Comparison of ENCODE assay signal across 1 cellular context in genomic region chr19:1256646-1257474, GRCh38.
TF ChIP-seq lines count a peak whose summit lies in the region.

No MANE protein-coding gene starts in this region.

TF ChIP-seq in A549, 52 proteins besides CTCF, POLR2A, EP300 and RAD21 (continued from another document):
- TF ChIP-seq HOXB5 (CRISPR knock-in tag; IDR thresholded peaks at IDR 0.05) (no peak), HDAC2 (IDR thresholded peaks at IDR 0.05) (no peak), JUN (IDR thresholded peaks at IDR 0.05) (peak in 1 of 2 experiments; percentile 32; a peak in 2 of 5 replicates), JUNB (IDR thresholded peaks at IDR 0.05) (no peak), FOSL2 (IDR thresholded peaks at IDR 0.05) (no peak), FOSL2 (CRISPR knock-in tag; IDR thresholded peaks at IDR 0.05) (no peak), RCOR1 (IDR thresholded peaks at IDR 0.05; ENCODE audit: low read depth, low read length) (no peak), ZC3H11A (IDR thresholded peaks at IDR 0.05) (no peak)
- TF ChIP-seq, protein P1, sequence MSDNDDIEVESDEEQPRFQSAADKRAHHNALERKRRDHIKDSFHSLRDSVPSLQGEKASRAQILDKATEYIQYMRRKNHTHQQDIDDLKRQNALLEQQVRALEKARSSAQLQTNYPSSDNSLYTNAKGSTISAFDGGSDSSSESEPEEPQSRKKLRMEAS (IDR thresholded peaks at IDR 0.05) = 0 out of 2 replicates have a peak, but pooled peaks have one; percentile 26
